ENCODE assay signal across 18 cellular contexts in the genomic region with DNA sequence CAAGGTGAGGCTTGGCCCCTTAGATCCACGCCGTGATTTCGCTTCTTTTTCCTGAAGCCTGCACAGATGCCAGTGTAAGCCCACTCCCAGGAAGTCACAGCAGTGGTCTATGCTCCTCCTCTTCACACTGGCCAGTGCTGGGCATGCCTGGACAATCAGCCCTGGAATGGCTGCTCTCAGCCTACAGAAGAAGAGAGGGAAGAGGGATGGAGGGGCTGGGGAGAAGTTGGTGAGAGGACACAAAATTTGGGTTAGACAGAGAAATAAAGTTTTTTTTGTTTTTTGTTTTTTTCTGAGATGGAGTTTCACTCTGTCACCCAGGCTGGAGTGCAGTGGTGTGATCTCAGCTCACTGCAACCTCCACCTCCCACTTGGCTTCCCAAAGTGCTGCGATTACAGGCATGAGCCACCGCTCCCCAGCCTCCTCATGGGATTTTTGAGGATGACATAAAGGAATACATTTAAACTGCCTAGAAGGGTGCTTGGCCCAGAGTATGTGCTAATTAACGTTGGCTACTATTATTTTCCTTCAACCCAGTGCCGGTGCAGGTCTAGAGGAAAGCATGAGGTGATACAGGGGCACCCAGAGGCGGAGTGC. TPM values are rescaled to one million over a fixed set of nuclear protein-coding genes. Genes with fewer than 3 reads are reported as not detected.
DNase-seq lines count a peak whose midpoint lies in the region; ATAC-seq, FAIRE-seq and TF ChIP-seq lines count a peak whose summit lies in the region.
"Had no signal": no experiment of that assay in that cellular context is flagged by ENCODE, and none has a peak within 500 bp of the region (broad histone marks: within the 10 kb centered on the region; RNA-seq: fewer than 3 reads in every experiment).

No MANE protein-coding gene starts in this region.

- no peak overlapping the region for H2AFZ ChIP-seq in astrocyte (ENCODE audit: low read depth, low read length)

- H3K9ac ChIP-seq in astrocyte (ENCODE audit: low read length): no peak overlapping the region

- H3K27me3 ChIP-seq in CD8-positive, alpha-beta memory T cell (ENCODE audit: insufficient read depth, low read length, poor library complexity, severe bottlenecking): no peaks in the 10 kb centered on the region
- no peaks in the 10 kb centered on the region for H3K27me3 ChIP-seq in astrocyte (ENCODE audit: insufficient read depth, low read length)
- H3K27me3 ChIP-seq in neutrophil: no peaks in the 10 kb centered on the region
- H3K27me3 ChIP-seq: pancreas had no signal

- no peak overlapping the region for H3K4me2 ChIP-seq in astrocyte (ENCODE audit: low read length)

- DNase-seq in activated T-cell treated with anti-CD3 and anti-CD28 coated beads, Interleukin-2, amount 50 U/mL, for 72 hours: no peak
- DNase-seq in activated T-cell treated with anti-CD3 and anti-CD28 coated beads for 4 hours: no peak
- no peak for DNase-seq in CD8-positive, alpha-beta memory T cell
- no peak for DNase-seq in astrocyte (ENCODE audit: low read depth)
- no peak for DNase-seq in NCI-H2081 (lab: John Stamatoyannopoulos, UW)
- DNase-seq in superior temporal gyrus (ENCODE audit: extremely low spot score): no peak
- no peak for DNase-seq in foreskin melanocyte
- DNase-seq: aorta, Calu3, H7, islet precursor cell, NCI-H774, pancreas had no signal

- H3K79me2 ChIP-seq in astrocyte (ENCODE audit: insufficient read depth, low read length): no peaks in the 10 kb centered on the region

- H3K27ac Mint-ChIP-seq in activated T-cell treated with anti-CD3 and anti-CD28 coated beads, Interleukin-2, amount 50 U/mL, for 72 hours: no peak overlapping the region
- H3K27ac Mint-ChIP-seq in CD8-positive, alpha-beta memory T cell: peak overlapping the region in 5 of 8 donors; percentile 40 to 93 (median 50)
- H3K27ac Mint-ChIP-seq in astrocyte (ENCODE audit: unreplicated experiment): peak overlapping the region; percentile 62
- H3K27ac Mint-ChIP-seq: WTC11 had no signal

- H3K4me1 Mint-ChIP-seq in activated T-cell treated with anti-CD3 and anti-CD28 coated beads, Interleukin-2, amount 50 U/mL, for 72 hours (ENCODE audit: low read depth): peaks cover 33% of the 10 kb centered on the region
- H3K4me1 Mint-ChIP-seq in CD8-positive, alpha-beta memory T cell: peaks cover 15 to 48% (median 38%) of the 10 kb centered on the region in 3 donors
- no peaks in the 10 kb centered on the region for H3K4me1 Mint-ChIP-seq in astrocyte (ENCODE audit: low read depth, unreplicated experiment)

- FAIRE-seq in astrocyte (lab: Jason Lieb, UNC): no peak
- FAIRE-seq: pancreas, RCC 7860 had no signal

- peaks cover 29% of the 10 kb centered on the region for H3K4me1 ChIP-seq in CD8-positive, alpha-beta memory T cell (ENCODE audit: insufficient read depth, low read length)
- H3K4me1 ChIP-seq in astrocyte (ENCODE audit: insufficient read depth, low read length): no peaks in the 10 kb centered on the region
- H3K4me1 ChIP-seq in neutrophil (ENCODE audit: control insufficient read depth in 1 of 2, insufficient read depth in 1 of 2, low read depth in 1 of 2, low read length in 1 of 2): peaks cover 69 to 72% of the 10 kb centered on the region in 2 experiments

- H3K4me3 ChIP-seq in CD8-positive, alpha-beta memory T cell (ENCODE audit: low read length): no peak overlapping the region
- no peak overlapping the region for H3K4me3 ChIP-seq in astrocyte (ENCODE audit: insufficient read depth, low read depth, low read length)
- H3K4me3 ChIP-seq in neutrophil (ENCODE audit: low read depth in 1 of 2, low read length in 1 of 2): peak overlapping the region; percentile 40 to 49
- H3K4me3 ChIP-seq: pancreas had no signal

- no peaks in the 10 kb centered on the region for H4K20me1 ChIP-seq in astrocyte (ENCODE audit: insufficient read depth, low read length)

- TF ChIP-seq CTCF in astrocyte (IDR thresholded peaks at IDR 0.05; ENCODE audit: insufficient read depth, low read depth, low read length): no peak
- no peak for TF ChIP-seq CTCF in neutrophil (IDR thresholded peaks at IDR 0.05)

- POLR2A ChIA-PET in CD8-positive, alpha-beta memory T cell (lab: Charles Lee): no interaction called here

- CTCF ChIA-PET in CD8-positive, alpha-beta memory T cell (lab: Charles Lee): no interaction called here

- no peaks in the 10 kb centered on the region for H3K36me3 ChIP-seq in CD8-positive, alpha-beta memory T cell (ENCODE audit: insufficient read depth, low read length)
- H3K36me3 ChIP-seq in astrocyte (ENCODE audit: insufficient read depth, low read length) (no peaks in the 10 kb centered on the region), neutrophil (no peaks in the 10 kb centered on the region)
- H3K36me3 ChIP-seq: pancreas had no signal

- H3K27ac ChIP-seq in CD8-positive, alpha-beta memory T cell (ENCODE audit: low read depth, low read length): no peak overlapping the region
- H3K27ac ChIP-seq in astrocyte (ENCODE audit: low read depth, low read length) (no peak overlapping the region), neutrophil (peak overlapping the region; percentile 99)
- H3K27ac ChIP-seq: pancreas had no signal

- no peaks in the 10 kb centered on the region for H3K27me3 Mint-ChIP-seq in activated T-cell treated with anti-CD3 and anti-CD28 coated beads, Interleukin-2, amount 50 U/mL, for 72 hours (ENCODE audit: low read depth)
- H3K27me3 Mint-ChIP-seq in CD8-positive, alpha-beta memory T cell: peaks cover 2 to 4% of the 10 kb centered on the region in 2 donors
- no peaks in the 10 kb centered on the region for H3K27me3 Mint-ChIP-seq in astrocyte (ENCODE audit: low read depth, unreplicated experiment)

- peaks cover 1 to 8% of the 10 kb centered on the region in 2 donors for H3K36me3 Mint-ChIP-seq in activated T-cell treated with anti-CD3 and anti-CD28 coated beads, Interleukin-2, amount 50 U/mL, for 72 hours (ENCODE audit: insufficient read depth in 2 of 2)
- peaks cover 0 to 7% (median under 1%) of the 10 kb centered on the region in 3 donors for H3K36me3 Mint-ChIP-seq in CD8-positive, alpha-beta memory T cell
- peaks cover 1% of the 10 kb centered on the region for H3K36me3 Mint-ChIP-seq in astrocyte (ENCODE audit: low read depth, unreplicated experiment)

- H3K9me3 Mint-ChIP-seq in activated T-cell treated with anti-CD3 and anti-CD28 coated beads, Interleukin-2, amount 50 U/mL, for 72 hours: peaks cover 0 to 2% of the 10 kb centered on the region in 2 donors
- H3K9me3 Mint-ChIP-seq in CD8-positive, alpha-beta memory T cell: no peaks in the 10 kb centered on the region
- peaks cover 4% of the 10 kb centered on the region for H3K9me3 Mint-ChIP-seq in astrocyte (ENCODE audit: unreplicated experiment)

- ATAC-seq in activated T-cell treated with anti-CD3 and anti-CD28 coated beads, Interleukin-2, amount 50 U/mL, for 72 hours (replicated peaks in 1 of 2): peak in 1 of 2 donors; percentile 27
- ATAC-seq: WTC11 had no signal

- H3K4me3 Mint-ChIP-seq in activated T-cell treated with anti-CD3 and anti-CD28 coated beads, Interleukin-2, amount 50 U/mL, for 72 hours: peak overlapping the region; percentile 53 to 75
- H3K4me3 Mint-ChIP-seq in CD8-positive, alpha-beta memory T cell: peak overlapping the region in 2 of 7 donors; percentile 32 to 43
- peak overlapping the region; percentile 22 for H3K4me3 Mint-ChIP-seq in astrocyte (ENCODE audit: unreplicated experiment)
- H3K4me3 Mint-ChIP-seq: WTC11 had no signal

- no peaks in the 10 kb centered on the region for H3K9me3 ChIP-seq in CD8-positive, alpha-beta memory T cell (ENCODE audit: low read length)
- H3K9me3 ChIP-seq in astrocyte (ENCODE audit: insufficient read depth, low read depth, low read length): no peaks in the 10 kb centered on the region
- H3K9me3 ChIP-seq in neutrophil: no peaks in the 10 kb centered on the region
- H3K9me3 ChIP-seq: pancreas had no signal

RNA-seq across cellular contexts. Expression of a gene that starts 0.8 kb away (rescaled TPM):
- total RNA-seq in activated T-cell treated with anti-CD3 and anti-CD28 coated beads, Interleukin-2, amount 50 U/mL, for 72 hours: 1 to 10 TPM; 1.7 to 1.9 TPM
- under 1 TPM in 1 of 2 experiments, not detected in 1; 0.48 TPM for total RNA-seq in CD8-positive, alpha-beta memory T cell
- not detected for polyA plus RNA-seq in CD8-positive, alpha-beta memory T cell
- total RNA-seq in astrocyte: not detected in 2 replicates
- total RNA-seq: Calu3, WTC11 had no signal
- polyA plus RNA-seq: AG04450, aorta, urinary bladder had no signal

RNA-seq across cellular contexts. Expression of a gene that starts 31.8 kb away (rescaled TPM):
- 1 to 10 TPM; 1.6 to 1.7 TPM for total RNA-seq in activated T-cell treated with anti-CD3 and anti-CD28 coated beads, Interleukin-2, amount 50 U/mL, for 72 hours
- total RNA-seq in CD8-positive, alpha-beta memory T cell: 1 to 10 TPM; 1.8 to 2.1 TPM
- polyA plus RNA-seq in CD8-positive, alpha-beta memory T cell: 4.8 TPM
- total RNA-seq in astrocyte: 140 and 164 TPM in 2 replicates

Comparison
In these comparisons a context has a peak if more than half of its experiments do, and no peak if none do; other contexts are left out.
1. H3K4me3 ChIP-seq: peak in neutrophil (2 of 2); none in CD8-positive, alpha-beta memory T cell (single experiment) and astrocyte (single experiment).
2. RNA of a gene that starts 31.8 kb away (total RNA-seq): 140 to 164 TPM in astrocyte; 1.8 to 2.1 TPM in CD8-positive, alpha-beta memory T cell and 1.6 to 1.7 TPM in activated T-cell treated with anti-CD3 and anti-CD28 coated beads, Interleukin-2, amount 50 U/mL, for 72 hours; every median in the first group is over 10 times any median in the second.